ENCODE assay signal across 14 cellular contexts in the genomic region with DNA sequence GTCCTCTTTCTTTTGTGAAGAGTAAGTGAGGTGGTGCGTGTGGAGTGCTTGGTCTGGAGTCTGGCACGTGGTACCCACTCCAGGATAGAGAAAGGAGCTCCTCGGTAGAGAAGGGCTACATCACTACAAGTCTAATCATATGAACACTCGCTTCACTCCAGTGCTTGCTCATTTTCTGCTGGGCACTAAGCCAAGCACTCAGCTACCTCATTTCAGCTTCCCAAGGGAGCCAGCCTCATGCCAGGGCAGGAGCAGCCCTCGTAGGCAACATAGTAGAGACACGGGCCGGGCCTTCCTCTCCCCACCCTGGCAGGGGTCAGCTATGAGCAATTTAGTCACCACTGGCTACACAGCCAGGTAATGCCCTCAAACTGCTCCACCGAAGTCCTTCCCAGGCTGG. TPM values are rescaled to one million over a fixed set of nuclear protein-coding genes. Genes with fewer than 3 reads are reported as not detected.
DNase-seq lines count a peak whose midpoint lies in the region; ATAC-seq and TF ChIP-seq lines count a peak whose summit lies in the region.
"Had no signal": no experiment of that assay in that cellular context is flagged by ENCODE, and none has a peak within 500 bp of the region (broad histone marks: within the 10 kb centered on the region; RNA-seq: fewer than 3 reads in every experiment).

No MANE protein-coding gene starts in this region.

- POLR2A ChIA-PET in MCF 10A (lab: Yijun Ruan, JAX) = interaction anchor here (0.6 to 1.4 kb wide), 2 partner anchors 11 to 25 kb away, joined by 3 to 5 read pairs; no protein-coding TSS in a partner anchor

- H3K9me3 Mint-ChIP-seq in MCF 10A (ENCODE audit: unreplicated experiment) (no peaks in the 10 kb centered on the region), mesothelial cell of epicardium (peaks cover 4% of the 10 kb centered on the region)
- H3K9me3 Mint-ChIP-seq: activated CD4-positive, alpha-beta memory T cell treated with anti-CD3 and anti-CD28 coated beads for 36 hours; natural killer cell treated with Interleukin-12 subunit alpha and Interleukin-12 subunit beta and Interleukin-15 and Interleukin-18, amount 100 ng/mL, for 72 hours; type B pancreatic cell had no signal

- H3K4me1 Mint-ChIP-seq in MCF 10A (ENCODE audit: insufficient read depth, unreplicated experiment) (peaks cover 24% of the 10 kb centered on the region), mesothelial cell of epicardium (peaks cover 2% of the 10 kb centered on the region)

- H3K4me1 ChIP-seq in breast epithelium (no peaks in the 10 kb centered on the region), aorta (ENCODE audit: control insufficient read depth in 1 of 2, insufficient read depth in 2 of 2, low read length in 2 of 2) (no peaks in the 10 kb centered on the region)

- H3K27ac ChIP-seq in breast epithelium (no peak overlapping the region), aorta (ENCODE audit: low read depth in 1 of 2, low read length in 2 of 2) (no peak overlapping the region)

- no peak overlapping the region for H3K27ac Mint-ChIP-seq in MCF 10A (ENCODE audit: low read depth, unreplicated experiment)
- no peak overlapping the region for H3K27ac Mint-ChIP-seq in mesothelial cell of epicardium
- H3K27ac Mint-ChIP-seq: activated CD4-positive, alpha-beta memory T cell treated with anti-CD3 and anti-CD28 coated beads for 36 hours; activated naive CD4-positive, alpha-beta T cell treated with anti-CD3 and anti-CD28 coated beads for 36 hours; natural killer cell treated with Interleukin-12 subunit alpha and Interleukin-12 subunit beta and Interleukin-15 and Interleukin-18, amount 100 ng/mL, for 72 hours; type B pancreatic cell had no signal

- H3K36me3 Mint-ChIP-seq in MCF 10A (ENCODE audit: insufficient read depth, unreplicated experiment) (no peaks in the 10 kb centered on the region), mesothelial cell of epicardium (no peaks in the 10 kb centered on the region)
- H3K36me3 Mint-ChIP-seq: activated CD4-positive, alpha-beta memory T cell treated with anti-CD3 and anti-CD28 coated beads for 36 hours; natural killer cell treated with Interleukin-12 subunit alpha and Interleukin-12 subunit beta and Interleukin-15 and Interleukin-18, amount 100 ng/mL, for 72 hours; type B pancreatic cell had no signal

- intact Hi-C loops in MCF 10A (cut with micrococcal nuclease) = no loop called here
- intact Hi-C loops in breast epithelium (cut with DNase I; ENCODE audit: low total_unique reads) = no loop called here
- intact Hi-C loops in aorta (cut with DNase I) = no loop called here
- intact Hi-C loops in head of caudate nucleus (cut with DNase I) = no loop called here

- TF ChIP-seq POLR2A in breast epithelium (IDR thresholded peaks at IDR 0.05) (no peak), erythroblast (IDR thresholded peaks at IDR 0.05; ENCODE audit: low read length) (no peak)

- no peaks in the 10 kb centered on the region for H3K27me3 Mint-ChIP-seq in MCF 10A (ENCODE audit: insufficient read depth, unreplicated experiment)
- peaks cover 23% of the 10 kb centered on the region for H3K27me3 Mint-ChIP-seq in mesothelial cell of epicardium (ENCODE audit: low read depth)

- BruUV-seq in MCF 10A (replicated peaks; lab: Mats Ljungman, UMichigan) = no TSS peak

- H3K4me3 ChIP-seq in breast epithelium = no peak overlapping the region
- no peak overlapping the region for H3K4me3 ChIP-seq in fibroblast of pulmonary artery (replicated peaks; ENCODE audit: low read depth, low read length)
- H3K4me3 ChIP-seq in aorta (ENCODE audit: low read length in 2 of 2) = no peak overlapping the region

- TF ChIP-seq CTCF in MCF 10A (IDR thresholded peaks at IDR 0.05; ENCODE audit: unreplicated experiment) (no peak), breast epithelium (IDR thresholded peaks at IDR 0.05) (no peak), fibroblast of pulmonary artery (IDR thresholded peaks at IDR 0.05; ENCODE audit: low read length, missing control alignments) (no peak), mesothelial cell of epicardium (IDR thresholded peaks at IDR 0.05; ENCODE audit: unreplicated experiment) (no peak)

- DNase-seq in MCF 10A (ENCODE audit: unreplicated experiment) = peak; percentile 81
- DNase-seq in breast epithelium (ENCODE audit: low spot score in 2 of 2) = no peak
- peak; percentile 64 for DNase-seq in NCI-H345 (lab: John Stamatoyannopoulos, UW)
- peak; percentile 63 for DNase-seq in fibroblast of pulmonary artery (ENCODE audit: low read depth)
- peak; percentile 67 to 82 for DNase-seq in aorta
- no peak for DNase-seq in mesothelial cell of epicardium (ENCODE audit: low spot score in 2 of 2, unreplicated experiment in 2 of 2)
- no peak for DNase-seq in head of caudate nucleus
- no peak for DNase-seq in erythroblast (lab: John Stamatoyannopoulos, UW)
- DNase-seq: activated CD4-positive, alpha-beta memory T cell treated with anti-CD3 and anti-CD28 coated beads for 36 hours; activated naive CD4-positive, alpha-beta T cell treated with anti-CD3 and anti-CD28 coated beads for 36 hours; foreskin fibroblast; islet precursor cell had no signal

- H3K4me3 Mint-ChIP-seq in MCF 10A (ENCODE audit: unreplicated experiment) = no peak overlapping the region
- H3K4me3 Mint-ChIP-seq in mesothelial cell of epicardium = no peak overlapping the region
- H3K4me3 Mint-ChIP-seq: activated CD4-positive, alpha-beta memory T cell treated with anti-CD3 and anti-CD28 coated beads for 36 hours; activated naive CD4-positive, alpha-beta T cell treated with anti-CD3 and anti-CD28 coated beads for 36 hours; natural killer cell treated with Interleukin-12 subunit alpha and Interleukin-12 subunit beta and Interleukin-15 and Interleukin-18, amount 100 ng/mL, for 72 hours; type B pancreatic cell had no signal

- H3K27me3 ChIP-seq in breast epithelium (no peaks in the 10 kb centered on the region), aorta (ENCODE audit: control insufficient read depth in 1 of 2, insufficient read depth in 2 of 2, low read length in 1 of 2) (no peaks in the 10 kb centered on the region)

- 2 to 10% methylated on average over 8 of the region's 8 CpGs for WGBS in aorta, 2 donors

- H3K36me3 ChIP-seq in breast epithelium = no peaks in the 10 kb centered on the region
- H3K36me3 ChIP-seq in aorta (ENCODE audit: control insufficient read depth in 1 of 2, insufficient read depth in 2 of 2, low read length in 1 of 2) = no peaks in the 10 kb centered on the region

- H3K9me3 ChIP-seq in breast epithelium = no peaks in the 10 kb centered on the region
- H3K9me3 ChIP-seq in aorta (ENCODE audit: control insufficient read depth, low read length) = no peaks in the 10 kb centered on the region

- CTCF ChIA-PET in MCF 10A (lab: Yijun Ruan, JAX) = interaction anchor here (0.5 to 1.7 kb wide), 5 partner anchors 29 to 1339 kb away, joined by 3 to 6 read pairs (median 3); no protein-coding TSS in a partner anchor

- ATAC-seq in aorta (ENCODE audit: low FRiP score) = peak; percentile 43
- ATAC-seq: natural killer cell treated with Interleukin-12 subunit alpha and Interleukin-12 subunit beta and Interleukin-15 and Interleukin-18, amount 100 ng/mL, for 72 hours had no signal

RNA-seq across cellular contexts. Expression of a gene that starts 11.4 kb away (rescaled TPM):
- total RNA-seq in MCF 10A (2022) (9.1 and 13.1 TPM in 2 replicates), breast epithelium (10 to 100 TPM; 13.2 to 23.6 (median 14.2) TPM), aorta (10 to 100 TPM; 15.3 to 25.7 TPM), mesothelial cell of epicardium (10.7 to 13.7 TPM (median 11.8 TPM) in 3 replicates)
- 1 to 10 TPM; 2.3 to 5.2 TPM for polyA plus RNA-seq in aorta

Comparison
In these comparisons a context has a peak if more than half of its experiments do, and no peak if none do; other contexts are left out.
1. DNase-seq: peak in MCF 10A (single experiment), NCI-H345 (single experiment), fibroblast of pulmonary artery (single experiment) and aorta (2 of 2); none in breast epithelium (0 of 2), mesothelial cell of epicardium (0 of 2), head of caudate nucleus (0 of 42) and erythroblast (0 of 2).